Comparison of ENCODE assay signal across 9 cellular contexts in genomic region chr19:32694316-32694715, GRCh38. TPM values are rescaled to one million over a fixed set of nuclear protein-coding genes. Genes with fewer than 3 reads are reported as not detected.
DNase-seq lines count a peak whose midpoint lies in the region; ATAC-seq, FAIRE-seq and TF ChIP-seq lines count a peak whose summit lies in the region.
"Not testable (repeated sequence)": the region's sequence is repeated elsewhere in the genome, so short reads cannot be mapped to it uniquely, and the experiment has no call there.
"Had no signal": no experiment of that assay in that cellular context is flagged by ENCODE, and none has a peak within 500 bp of the region (broad histone marks: within the 10 kb centered on the region; RNA-seq: fewer than 3 reads in every experiment).

No MANE protein-coding gene starts in this region.

- H3K36me3 ChIP-seq in Panc1 (ENCODE audit: control insufficient read depth, insufficient read depth, low read length), result not testable (repeated sequence)
- H3K36me3 ChIP-seq in K562 (ENCODE audit: control insufficient read depth, insufficient read depth, low read length) (peaks cover 53% of the 10 kb centered on the region), spleen (peaks cover 0 to 20% (median 5%) of the 10 kb centered on the region in 6 donors)

- H3K4me2 ChIP-seq in K562 (ENCODE audit: insufficient read depth, low read length), result peak overlapping the region; percentile 96

- not testable (repeated sequence) for H3K9me3 ChIP-seq in Panc1 (ENCODE audit: control insufficient read depth, insufficient read depth, low read depth, low read length); spleen
- peaks cover 28% of the 10 kb centered on the region for H3K9me3 ChIP-seq in K562 (replicated peaks; ENCODE audit: control insufficient read depth, insufficient read depth, low read depth, low read length)

- peaks cover 74% of the 10 kb centered on the region for H3K4me1 Mint-ChIP-seq in CD14-positive monocyte
- peaks cover 73% of the 10 kb centered on the region for H3K4me1 Mint-ChIP-seq in activated CD8-positive, alpha-beta T cell treated with anti-CD3 and anti-CD28 coated beads, Interleukin-2, amount 10 ng/mL, durations not matched to agents 7 days and 5 days (ENCODE audit: low read depth)
- peaks cover 42 to 80% (median 74%) of the 10 kb centered on the region in 4 donors for H3K4me1 Mint-ChIP-seq in naive thymus-derived CD8-positive, alpha-beta T cell

- H3K27me3 ChIP-seq in Panc1 (ENCODE audit: control insufficient read depth, insufficient read depth, low read length); K562 (ENCODE audit: control insufficient read depth in 2 of 2, insufficient read depth in 2 of 2, low read length in 2 of 2); spleen (replicated peaks in 1 of 7): not testable (repeated sequence)

- intact Hi-C loops in CD14-positive monocyte (cut with micrococcal nuclease), result loop anchor here in 1 of 2 donors (10.0 kb wide), 1 partner anchor 680 kb away; the partner anchor contains the start of gene CEBPG
- intact Hi-C loops in Panc1 (cut with micrococcal nuclease; ENCODE audit: unreplicated experiment); spleen (cut with DNase I; ENCODE audit: low total_unique reads): not testable (repeated sequence)
- intact Hi-C loops in K562 (cut with micrococcal nuclease), result loop anchor here (10.0 kb wide), 1 partner anchor 280 kb away; the partner anchor contains the start of genes CEP89 and FAAP24

- in situ Hi-C loops in Panc1 (cut with HindIII; ENCODE audit: low pct_unique_long_range_greater_than_20kb, low sequenced_read_pairs); K562 (cut with MboI): not testable (repeated sequence)

- peaks cover 0 to 13% (median 4%) of the 10 kb centered on the region in 7 donors for H3K9me3 Mint-ChIP-seq in CD14-positive monocyte
- H3K9me3 Mint-ChIP-seq in activated CD8-positive, alpha-beta T cell treated with anti-CD3 and anti-CD28 coated beads, Interleukin-2, amount 10 ng/mL, durations not matched to agents 7 days and 5 days (ENCODE audit: insufficient read depth); naive thymus-derived CD8-positive, alpha-beta T cell: not testable (repeated sequence)

- ATAC-seq in Panc1; activated CD8-positive, alpha-beta T cell treated with anti-CD3 and anti-CD28 coated beads, Interleukin-2, amount 10 ng/mL, durations not matched to agents 7 days and 5 days; K562; naive thymus-derived CD8-positive, alpha-beta T cell: not testable (repeated sequence)

- FAIRE-seq in K562 (lab: Jason Lieb, UNC), result not testable (repeated sequence)

- H2AFZ ChIP-seq in K562 (ENCODE audit: low read depth, low read length), result not testable (repeated sequence)

- H3K4me3 ChIP-seq in Panc1 (ENCODE audit: low read depth in 2 of 2, low read length in 2 of 2) (peak overlapping the region; percentile 78 to 83), K562 (peak overlapping the region; percentile 73), epithelial cell of proximal tubule (ENCODE audit: low read depth, low read length) (peak overlapping the region; percentile 24), spleen (peak overlapping the region in 3 of 8 donors; percentile 75 to 94 (median 92))

- H3K9me1 ChIP-seq in K562 (ENCODE audit: control insufficient read depth, insufficient read depth, low read length), result not testable (repeated sequence)

- H3K27ac ChIP-seq in Panc1 (ENCODE audit: low read length) (peak overlapping the region; percentile 48; the same call in 1 of the 2 replicates), K562 (ENCODE audit: extremely low read depth, low read depth, low read length) (peak overlapping the region; percentile 38; the same call in 2 of the 3 replicates), spleen (peak overlapping the region in 7 of 8 donors; percentile 36 to 93 (median 90))

- CTCF ChIA-PET in Panc1 (lab: Charles Lee); activated CD8-positive, alpha-beta T cell treated with anti-CD3 and anti-CD28 coated beads, Interleukin-2, amount 10 ng/mL, durations not matched to agents 7 days and 5 days (lab: Charles Lee); K562 (lab: Yijun Ruan, JAX; ENCODE audit: low intra/inter-chr PET ratio): not testable (repeated sequence)

- POLR2A ChIA-PET in Panc1 (lab: Charles Lee); activated CD8-positive, alpha-beta T cell treated with anti-CD3 and anti-CD28 coated beads, Interleukin-2, amount 10 ng/mL, durations not matched to agents 7 days and 5 days (lab: Charles Lee): not testable (repeated sequence)
- POLR2A ChIA-PET in K562 (lab: Yijun Ruan, JAX), result interaction anchor here (0.6 kb wide), 1 partner anchor 21 kb away, joined by 3 read pairs; no protein-coding TSS in a partner anchor
- POLR2A ChIA-PET in naive thymus-derived CD8-positive, alpha-beta T cell (lab: Charles Lee), result interaction anchor here (1.8 kb wide), 1 partner anchor 18 kb away, joined by 25 read pairs; the partner anchor contains the start of genes ANKRD27 and RGS9BP

- not testable (repeated sequence) for H4K20me1 ChIP-seq in K562 (replicated peaks; ENCODE audit: control insufficient read depth, insufficient read depth, low read length)

- WGBS in K562 (ENCODE audit: insufficient coverage, low coverage, missing lambda C conversion rate), result 40% methylated on average over 2 of the region's 2 CpGs
- WGBS in spleen, 5 donors, result 47 to 80% (median 64%) methylated on average over 2 of the region's 2 CpGs

- peaks cover 13% of the 10 kb centered on the region for H3K4me1 ChIP-seq in Panc1 (ENCODE audit: control insufficient read depth, insufficient read depth, low read length)
- peaks cover 7 to 21% of the 10 kb centered on the region in 2 experiments; a peak in 4 of 5 replicates for H3K4me1 ChIP-seq in K562 (replicated peaks in 1 of 2; ENCODE audit: control insufficient read depth in 2 of 2, insufficient read depth in 2 of 2, low read length in 2 of 2)
- H3K4me1 ChIP-seq in spleen, result peaks cover 33 to 94% (median 71%) of the 10 kb centered on the region in 6 donors

- peaks cover 20 to 30% of the 10 kb centered on the region in 2 donors for H3K36me3 Mint-ChIP-seq in CD14-positive monocyte
- H3K36me3 Mint-ChIP-seq in activated CD8-positive, alpha-beta T cell treated with anti-CD3 and anti-CD28 coated beads, Interleukin-2, amount 10 ng/mL, durations not matched to agents 7 days and 5 days (ENCODE audit: low read depth), result peaks cover 63% of the 10 kb centered on the region
- H3K36me3 Mint-ChIP-seq in naive thymus-derived CD8-positive, alpha-beta T cell, result peaks cover 19 to 36% (median 23%) of the 10 kb centered on the region in 3 donors

- TF ChIP-seq POLR2A in K562 (conservative IDR thresholded peaks at IDR 0.05); spleen (IDR thresholded peaks at IDR 0.05): not testable (repeated sequence)

- TF ChIP-seq CTCF in CD14-positive monocyte (IDR thresholded peaks at IDR 0.05); Panc1 (IDR thresholded peaks at IDR 0.05); K562 (IDR thresholded peaks at IDR 0.05 in 2 of 3, conservative IDR thresholded peaks at IDR 0.05 in 1 of 3; ENCODE audit: insufficient read depth in 2 of 3, low read depth in 1 of 3, low read length in 3 of 3); epithelial cell of proximal tubule (conservative IDR thresholded peaks at IDR 0.05; ENCODE audit: low read depth, low read length); spleen (IDR thresholded peaks at IDR 0.05 in 8 of 11, conservative IDR thresholded peaks at IDR 0.05 in 3 of 11): not testable (repeated sequence)

- TF ChIP-seq RAD21 in K562 (CRISPR knock-in tag; conservative IDR thresholded peaks at IDR 0.05 in 1 of 2, IDR thresholded peaks at IDR 0.05 in 1 of 2), result not testable (repeated sequence)

- not testable (repeated sequence) for TF ChIP-seq EP300 in K562 (IDR thresholded peaks at IDR 0.05; ENCODE audit: low read length)

- peak overlapping the region; percentile 83 to 95 for H3K4me3 Mint-ChIP-seq in CD14-positive monocyte
- H3K4me3 Mint-ChIP-seq in activated CD8-positive, alpha-beta T cell treated with anti-CD3 and anti-CD28 coated beads, Interleukin-2, amount 10 ng/mL, durations not matched to agents 7 days and 5 days, result peak overlapping the region; percentile 78
- H3K4me3 Mint-ChIP-seq in naive thymus-derived CD8-positive, alpha-beta T cell, result peak overlapping the region; percentile 89 to 97 (median 96)

- peak overlapping the region; percentile 82 to 93 (median 87) for H3K27ac Mint-ChIP-seq in CD14-positive monocyte
- not testable (repeated sequence) for H3K27ac Mint-ChIP-seq in activated CD8-positive, alpha-beta T cell treated with anti-CD3 and anti-CD28 coated beads, Interleukin-2, amount 10 ng/mL, durations not matched to agents 7 days and 5 days
- H3K27ac Mint-ChIP-seq in naive thymus-derived CD8-positive, alpha-beta T cell, result peak overlapping the region in 6 of 10 donors; percentile 4 to 93 (median 50)

- BruUV-seq in Panc1 (replicated peaks; lab: Mats Ljungman, UMichigan), result TSS peak; percentile 43
- not testable (repeated sequence) for BruUV-seq in K562 (replicated peaks; lab: Mats Ljungman, UMichigan)

- H3K27me3 Mint-ChIP-seq in CD14-positive monocyte (ENCODE audit: low read depth in 3 of 3); activated CD8-positive, alpha-beta T cell treated with anti-CD3 and anti-CD28 coated beads, Interleukin-2, amount 10 ng/mL, durations not matched to agents 7 days and 5 days (ENCODE audit: low read depth); naive thymus-derived CD8-positive, alpha-beta T cell: not testable (repeated sequence)

- DNase-seq in CD14-positive monocyte (ENCODE audit: low spot score); Panc1 (ENCODE audit: low read depth, low spot score); activated CD8-positive, alpha-beta T cell treated with anti-CD3 and anti-CD28 coated beads, Interleukin-2, amount 10 ng/mL, durations not matched to agents 7 days and 5 days; K562 (ENCODE audit: extremely low read depth in 1 of 4, low spot score in 3 of 4); epithelial cell of proximal tubule (ENCODE audit: low read depth); naive thymus-derived CD8-positive, alpha-beta T cell; spleen: not testable (repeated sequence)
- DNase-seq in HT-29 (ENCODE audit: low spot score), result peak; percentile 61

- peaks cover 93% of the 10 kb centered on the region for H3K79me2 ChIP-seq in K562 (ENCODE audit: control insufficient read depth, insufficient read depth, low read length)

- not testable (repeated sequence) for H3K9ac ChIP-seq in K562 (ENCODE audit: insufficient read depth in 1 of 2, low read depth in 2 of 2, low read length in 2 of 2)

RNA-seq across cellular contexts. Expression of gene NUDT19, which starts 2.7 kb away (rescaled TPM):
- polyA plus RNA-seq in CD14-positive monocyte (1 to 10 TPM; 3.8 to 4.6 TPM), K562 (2011; rRNA removed) (9.6 and 10.4 TPM in 2 replicates), K562 (2014; fragmentation: Illumina TruSeq; extraction: Trizol) (11.6 and 12.3 TPM in 2 replicates), K562 (2014; fragmentation: Nextera tagmentation; extraction: Ambion mirVana) (10 to 100 TPM; 28.2 to 38.6 TPM), K562 (2014; rRNA removed) (9.7 TPM in 2 replicates), spleen (1 to 10 TPM; 4.9 to 8.0 (median 5.0) TPM)
- total RNA-seq in HT-29 (2014; rRNA removed; shearing (Covaris generic)), result 18.4 and 19.9 TPM in 2 replicates
- total RNA-seq in Panc1 (2021; ENCODE audit: unreplicated experiment) (41.4 TPM), K562 (2014; rRNA removed) (14.9 and 23.0 TPM in 2 replicates), K562 (2014; rRNA removed; fragmentation: Illumina TruSeq; extraction: Trizol) (13.5 and 13.8 TPM in 2 replicates), K562 (2015; rRNA removed; fragmentation: Illumina TruSeq; extraction: Trizol) (13.8 and 14.4 TPM in 2 replicates), K562 (2021) (24.1 and 24.8 TPM in 2 replicates), epithelial cell of proximal tubule (7.7 and 14.4 TPM in 2 replicates), spleen (10 to 100 TPM in 6 of 7 donors, 1 to 10 TPM in 1; 10.0 to 18.4 (median 12.4) TPM)
- polyA plus RNA-seq in Panc1 (2012; ENCODE audit: insufficient read length), result 16.0 TPM
- 10 to 100 TPM; 12.9 to 14.3 TPM for total RNA-seq in activated CD8-positive, alpha-beta T cell treated with anti-CD3 and anti-CD28 coated beads, Interleukin-2, amount 10 ng/mL, durations not matched to agents 7 days and 5 days
- 12.2 and 13.0 TPM in 2 replicates for total RNA-seq in K562 (2011; cell fraction: chromatin; rRNA removed; ENCODE audit: low replicate concordance)
- total RNA-seq in K562 (2011; cell fraction: nucleolus; rRNA removed), result 12.4 and 16.3 TPM in 2 replicates
- 14.6 and 19.5 TPM in 2 replicates for total RNA-seq in K562 (2011; cell fraction: nucleoplasm; rRNA removed)
- 8.6 and 10.8 TPM in 2 replicates for polyA plus RNA-seq in K562 (2011; cell fraction: cytosol; rRNA removed)
- polyA plus RNA-seq in K562 (2011; cell fraction: nucleus; rRNA removed), result 4.9 and 6.9 TPM in 2 replicates
- polyA plus RNA-seq in K562 (2012), result 11.7 and 12.1 TPM in 2 replicates
- 7.7 and 10.1 TPM in 2 replicates for polyA minus RNA-seq in K562 (2011; rRNA and poly(A)+ RNA removed)
- polyA minus RNA-seq in K562 (2011; cell fraction: cytosol; rRNA and poly(A)+ RNA removed), result 15.2 and 15.6 TPM in 2 replicates
- 9.9 and 11.7 TPM in 2 replicates for polyA minus RNA-seq in K562 (2011; cell fraction: nucleus; rRNA and poly(A)+ RNA removed)
- 10 to 100 TPM; 11.2 to 11.5 TPM for total RNA-seq in naive thymus-derived CD8-positive, alpha-beta T cell
- 1 to 10 TPM; 2.5 to 2.7 (median 2.5) TPM for polyA plus RNA-seq in naive thymus-derived CD8-positive, alpha-beta T cell

RNA-seq across cellular contexts. Expression of gene RGS9BP, which starts 18.7 kb away (rescaled TPM):
- polyA plus RNA-seq in CD14-positive monocyte (not detected), K562 (2011; rRNA removed) (0.24 and 0.31 TPM in 2 replicates), K562 (2014; fragmentation: Illumina TruSeq; extraction: Trizol) (0.28 and 0.47 TPM in 2 replicates), K562 (2014; fragmentation: Nextera tagmentation; extraction: Ambion mirVana) (under 1 TPM; 0.03 to 0.04 TPM), K562 (2014; rRNA removed) (0.49 and 1.2 TPM in 2 replicates), spleen (under 1 TPM; 0.03 to 0.13 (median 0.04) TPM)
- 0.70 and 1.0 TPM in 2 replicates for total RNA-seq in HT-29 (2014; rRNA removed; shearing (Covaris generic))
- total RNA-seq in Panc1 (2021; ENCODE audit: unreplicated experiment) (1.3 TPM), K562 (2014; rRNA removed) (1.3 and 1.5 TPM in 2 replicates), K562 (2014; rRNA removed; fragmentation: Illumina TruSeq; extraction: Trizol) (0.41 and 0.58 TPM in 2 replicates), K562 (2015; rRNA removed; fragmentation: Illumina TruSeq; extraction: Trizol) (0.83 and 1.1 TPM in 2 replicates), K562 (2021) (1.2 TPM in 2 replicates), epithelial cell of proximal tubule (0.12 TPM in 1 of 2 replicates, not detected in the other), spleen (under 1 TPM in 6 of 7 donors, not detected in 1; 0.16 to 0.60 (median 0.37) TPM)
- 0.63 TPM for polyA plus RNA-seq in Panc1 (2012; ENCODE audit: insufficient read length)
- under 1 TPM; 0.34 to 0.37 TPM for total RNA-seq in activated CD8-positive, alpha-beta T cell treated with anti-CD3 and anti-CD28 coated beads, Interleukin-2, amount 10 ng/mL, durations not matched to agents 7 days and 5 days
- total RNA-seq in K562 (2011; cell fraction: chromatin; rRNA removed; ENCODE audit: low replicate concordance), result 0.14 and 0.72 TPM in 2 replicates
- total RNA-seq in K562 (2011; cell fraction: nucleolus; rRNA removed), result 0.83 and 1.7 TPM in 2 replicates
- 0.61 and 0.66 TPM in 2 replicates for total RNA-seq in K562 (2011; cell fraction: nucleoplasm; rRNA removed)
- 0.21 and 0.58 TPM in 2 replicates for polyA plus RNA-seq in K562 (2011; cell fraction: cytosol; rRNA removed)
- 0.37 and 0.40 TPM in 2 replicates for polyA plus RNA-seq in K562 (2011; cell fraction: nucleus; rRNA removed)
- 0.57 and 0.64 TPM in 2 replicates for polyA plus RNA-seq in K562 (2012)
- polyA minus RNA-seq in K562 (2011; rRNA and poly(A)+ RNA removed), result 0.33 and 0.42 TPM in 2 replicates
- polyA minus RNA-seq in K562 (2011; cell fraction: cytosol; rRNA and poly(A)+ RNA removed), result 0.67 TPM in 1 of 2 replicates, not detected in the other
- 0.67 and 1.00 TPM in 2 replicates for polyA minus RNA-seq in K562 (2011; cell fraction: nucleus; rRNA and poly(A)+ RNA removed)
- under 1 TPM; 0.16 to 0.36 TPM for total RNA-seq in naive thymus-derived CD8-positive, alpha-beta T cell
- polyA plus RNA-seq in naive thymus-derived CD8-positive, alpha-beta T cell, result under 1 TPM; 0.19 to 0.23 (median 0.20) TPM
- total RNA-seq: aorta had no signal

RNA-seq across cellular contexts. Expression of gene ANKRD27, which starts 19.3 kb away (rescaled TPM):
- 10 to 100 TPM in 1 of 2 donors, 1 to 10 TPM in 1; 8.7 to 14.5 TPM for polyA plus RNA-seq in CD14-positive monocyte
- 39.4 and 43.1 TPM in 2 replicates for total RNA-seq in HT-29 (2014; rRNA removed; shearing (Covaris generic))
- 64.2 TPM for total RNA-seq in Panc1 (2021; ENCODE audit: unreplicated experiment)
- 31.6 TPM for polyA plus RNA-seq in Panc1 (2012; ENCODE audit: insufficient read length)
- 10 to 100 TPM; 45.1 to 45.3 TPM for total RNA-seq in activated CD8-positive, alpha-beta T cell treated with anti-CD3 and anti-CD28 coated beads, Interleukin-2, amount 10 ng/mL, durations not matched to agents 7 days and 5 days
- 164 and 173 TPM in 2 replicates for total RNA-seq in K562 (2011; cell fraction: chromatin; rRNA removed; ENCODE audit: low replicate concordance)
- total RNA-seq in K562 (2011; cell fraction: nucleolus; rRNA removed), result 94.1 and 96.4 TPM in 2 replicates
- total RNA-seq in K562 (2011; cell fraction: nucleoplasm; rRNA removed), result 75.4 and 97.2 TPM in 2 replicates
- 42.2 and 48.9 TPM in 2 replicates for total RNA-seq in K562 (2014; rRNA removed)
- total RNA-seq in K562 (2014; rRNA removed; fragmentation: Illumina TruSeq; extraction: Trizol), result 52.4 and 56.9 TPM in 2 replicates
- 64.0 and 66.2 TPM in 2 replicates for total RNA-seq in K562 (2015; rRNA removed; fragmentation: Illumina TruSeq; extraction: Trizol)
- total RNA-seq in K562 (2021), result 71.3 and 74.0 TPM in 2 replicates
- 61.4 and 67.2 TPM in 2 replicates for polyA plus RNA-seq in K562 (2011; rRNA removed)
- polyA plus RNA-seq in K562 (2011; cell fraction: cytosol; rRNA removed), result 35.5 and 45.2 TPM in 2 replicates
- polyA plus RNA-seq in K562 (2011; cell fraction: nucleus; rRNA removed), result 59.3 and 73.4 TPM in 2 replicates
- 52.4 and 57.0 TPM in 2 replicates for polyA plus RNA-seq in K562 (2012)
- polyA plus RNA-seq in K562 (2014; fragmentation: Illumina TruSeq; extraction: Trizol), result 54.3 and 60.2 TPM in 2 replicates
- polyA plus RNA-seq in K562 (2014; fragmentation: Nextera tagmentation; extraction: Ambion mirVana), result 1 to 10 TPM; 5.3 to 7.2 TPM
- 46.7 and 54.2 TPM in 2 replicates for polyA plus RNA-seq in K562 (2014; rRNA removed)
- 97.7 and 99.1 TPM in 2 replicates for polyA minus RNA-seq in K562 (2011; rRNA and poly(A)+ RNA removed)
- 33.7 and 42.9 TPM in 2 replicates for polyA minus RNA-seq in K562 (2011; cell fraction: cytosol; rRNA and poly(A)+ RNA removed)
- polyA minus RNA-seq in K562 (2011; cell fraction: nucleus; rRNA and poly(A)+ RNA removed), result 35.9 and 75.0 TPM in 2 replicates
- total RNA-seq in epithelial cell of proximal tubule, result 18.2 and 24.0 TPM in 2 replicates
- 10 to 100 TPM; 34.1 to 34.2 TPM for total RNA-seq in naive thymus-derived CD8-positive, alpha-beta T cell
- polyA plus RNA-seq in naive thymus-derived CD8-positive, alpha-beta T cell, result 10 to 100 TPM in 2 of 3 donors, 1 to 10 TPM in 1; 9.0 to 17.1 (median 12.1) TPM
- 10 to 100 TPM; 24.0 to 31.7 (median 29.4) TPM for total RNA-seq in spleen
- polyA plus RNA-seq in spleen, result 1 to 10 TPM; 6.5 to 9.1 (median 6.6) TPM

RNA-seq across cellular contexts. Expression of gene TDRD12, which starts 25.3 kb away (rescaled TPM):
- polyA plus RNA-seq in CD14-positive monocyte, result not detected
- total RNA-seq in HT-29 (2014; rRNA removed; shearing (Covaris generic)), result 0.03 TPM in 1 of 2 replicates, not detected in the other
- 0.33 TPM for total RNA-seq in Panc1 (2021; ENCODE audit: unreplicated experiment)
- 0.48 TPM for polyA plus RNA-seq in Panc1 (2012; ENCODE audit: insufficient read length)
- total RNA-seq in activated CD8-positive, alpha-beta T cell treated with anti-CD3 and anti-CD28 coated beads, Interleukin-2, amount 10 ng/mL, durations not matched to agents 7 days and 5 days, result under 1 TPM; 0.10 to 0.21 TPM
- total RNA-seq in K562 (2011; cell fraction: chromatin; rRNA removed; ENCODE audit: low replicate concordance), result not detected in 2 replicates
- not detected in 2 replicates for total RNA-seq in K562 (2011; cell fraction: nucleolus; rRNA removed)
- total RNA-seq in K562 (2011; cell fraction: nucleoplasm; rRNA removed), result not detected in 2 replicates
- total RNA-seq in K562 (2014; rRNA removed), result not detected in 2 replicates
- not detected in 2 replicates for total RNA-seq in K562 (2014; rRNA removed; fragmentation: Illumina TruSeq; extraction: Trizol)
- total RNA-seq in K562 (2015; rRNA removed; fragmentation: Illumina TruSeq; extraction: Trizol), result not detected in 2 replicates
- total RNA-seq in K562 (2021), result not detected in 2 replicates
- polyA plus RNA-seq in K562 (2011; rRNA removed), result 0.03 and 0.07 TPM in 2 replicates
- polyA plus RNA-seq in K562 (2011; cell fraction: cytosol; rRNA removed), result not detected in 2 replicates
- not detected in 2 replicates for polyA plus RNA-seq in K562 (2011; cell fraction: nucleus; rRNA removed)
- 0.05 TPM in 1 of 2 replicates, not detected in the other for polyA plus RNA-seq in K562 (2012)
- not detected in 2 replicates for polyA plus RNA-seq in K562 (2014; fragmentation: Illumina TruSeq; extraction: Trizol)
- not detected for polyA plus RNA-seq in K562 (2014; fragmentation: Nextera tagmentation; extraction: Ambion mirVana)
- polyA plus RNA-seq in K562 (2014; rRNA removed), result not detected in 2 replicates
- polyA minus RNA-seq in K562 (2011; rRNA and poly(A)+ RNA removed), result not detected in 2 replicates
- not detected in 2 replicates for polyA minus RNA-seq in K562 (2011; cell fraction: cytosol; rRNA and poly(A)+ RNA removed)
- not detected in 2 replicates for polyA minus RNA-seq in K562 (2011; cell fraction: nucleus; rRNA and poly(A)+ RNA removed)
- 0.29 TPM in 1 of 2 replicates, not detected in the other for total RNA-seq in epithelial cell of proximal tubule
- total RNA-seq in naive thymus-derived CD8-positive, alpha-beta T cell, result under 1 TPM; 0.60 to 0.70 TPM
- polyA plus RNA-seq in naive thymus-derived CD8-positive, alpha-beta T cell, result under 1 TPM; 0.06 to 0.18 (median 0.13) TPM
- 1 to 10 TPM in 2 of 7 donors, under 1 TPM in 2, not detected in 3; 0.13 to 4.3 (median 1.4) TPM for total RNA-seq in spleen
- polyA plus RNA-seq in spleen, result under 1 TPM in 2 of 3 donors, not detected in 1; 0.03 to 0.33 TPM

Comparison
In these comparisons a context has a peak if more than half of its experiments do, and no peak if none do; other contexts are left out.
1. H3K27ac ChIP-seq: peak in every context shown above with its lines; median percentile 90 in spleen; 48 in Panc1; 38 in K562.